ENCODE assay signal across 1 cellular context in genomic region chr20:33262658-33263065, GRCh38.
TF ChIP-seq lines count a peak whose summit lies in the region.

No MANE protein-coding gene starts in this region.

TF ChIP-seq in HepG2, 621 proteins besides CTCF, POLR2A, EP300 and RAD21 (continued from another document and continues in another):
- no peak for TF ChIP-seq CENPBD1 (CRISPR knock-in tag; IDR thresholded peaks at IDR 0.05; ENCODE audit: borderline replicate concordance, low read depth)
- no peak for TF ChIP-seq POGK (CRISPR knock-in tag; conservative IDR thresholded peaks at IDR 0.05)
- TF ChIP-seq ZNF10 (CRISPR knock-in tag; IDR thresholded peaks at IDR 0.05; ENCODE audit: borderline replicate concordance, low read depth): no peak
- peak; percentile 45; the same call in 1 of the 2 replicates for TF ChIP-seq CEBPG (CRISPR knock-in tag; IDR thresholded peaks at IDR 0.05)
- no peak for TF ChIP-seq MATR3 (CRISPR knock-in tag; IDR thresholded peaks at IDR 0.05)
- TF ChIP-seq ZNF232 (CRISPR knock-in tag; IDR thresholded peaks at IDR 0.05; ENCODE audit: borderline replicate concordance): peak; percentile 44; the same call in 1 of the 2 replicates
- TF ChIP-seq IRF9 (CRISPR knock-in tag; IDR thresholded peaks at IDR 0.05; ENCODE audit: borderline replicate concordance): no peak
- TF ChIP-seq HMGXB4 (CRISPR knock-in tag; IDR thresholded peaks at IDR 0.05; ENCODE audit: borderline replicate concordance in 1 of 2, low read depth in 1 of 2): peak in 1 of 2 experiments; percentile 69; a peak in 2 of 4 replicates
- TF ChIP-seq FOXA1 (IDR thresholded peaks at IDR 0.05): no peak
- TF ChIP-seq FOXA1 (CRISPR knock-in tag; IDR thresholded peaks at IDR 0.05): peak; percentile 21; the same call in 1 of the 2 replicates
- TF ChIP-seq ZNF451 (CRISPR knock-in tag; IDR thresholded peaks at IDR 0.05): no peak
- no peak for TF ChIP-seq ZSCAN22 (CRISPR knock-in tag; IDR thresholded peaks at IDR 0.05)
- TF ChIP-seq BHLHE40 (IDR thresholded peaks at IDR 0.05; ENCODE audit: low read length): 0 out of 2 replicates have a peak, but pooled peaks have one; percentile 28
- TF ChIP-seq ZNF34 (CRISPR knock-in tag; IDR thresholded peaks at IDR 0.05; ENCODE audit: borderline replicate concordance): no peak
- peak; percentile 90; the same call in 1 of the 2 replicates for TF ChIP-seq ZKSCAN8 (CRISPR knock-in tag; IDR thresholded peaks at IDR 0.05; ENCODE audit: borderline replicate concordance)
- TF ChIP-seq GZF1 (CRISPR knock-in tag; IDR thresholded peaks at IDR 0.05): no peak
- TF ChIP-seq ZSCAN25 (CRISPR knock-in tag; IDR thresholded peaks at IDR 0.05): peak; percentile 47; the same call in 1 of the 2 replicates
- TF ChIP-seq REPIN1 (CRISPR knock-in tag; IDR thresholded peaks at IDR 0.05; ENCODE audit: borderline replicate concordance, low read depth): peak; percentile 51; the same call in 1 of the 2 replicates
- peak; percentile 76; the same call in 1 of the 2 replicates for TF ChIP-seq MIER3 (CRISPR knock-in tag; IDR thresholded peaks at IDR 0.05; ENCODE audit: borderline replicate concordance)
- peak; percentile 32; the same call in 1 of the 2 replicates for TF ChIP-seq RCOR2 (CRISPR knock-in tag; IDR thresholded peaks at IDR 0.05)
- no peak for TF ChIP-seq ZSCAN30 (CRISPR knock-in tag; IDR thresholded peaks at IDR 0.05)
- TF ChIP-seq ZFP91 (CRISPR knock-in tag; IDR thresholded peaks at IDR 0.05; ENCODE audit: borderline replicate concordance): no peak
- no peak for TF ChIP-seq ZFP62 (CRISPR knock-in tag; IDR thresholded peaks at IDR 0.05)
- no peak for TF ChIP-seq ZBTB3 (CRISPR knock-in tag; IDR thresholded peaks at IDR 0.05; ENCODE audit: borderline replicate concordance, low read depth)
- no peak for TF ChIP-seq SMARCC2 (IDR thresholded peaks at IDR 0.05)
- no peak for TF ChIP-seq KDM1A (CRISPR knock-in tag; IDR thresholded peaks at IDR 0.05)
- no peak for TF ChIP-seq POLR2G (IDR thresholded peaks at IDR 0.05; ENCODE audit: low read depth, low read length)
- TF ChIP-seq SRF (IDR thresholded peaks at IDR 0.05; ENCODE audit: low read depth, low read length): no peak
- peak; percentile 50; the same call in 1 of the 2 replicates for TF ChIP-seq THAP11 (CRISPR knock-in tag; IDR thresholded peaks at IDR 0.05)
- 0 out of 2 replicates have a peak, but pooled peaks have one; percentile 43 for TF ChIP-seq ZNF230 (CRISPR knock-in tag; IDR thresholded peaks at IDR 0.05)
- no peak for TF ChIP-seq ZEB1 (IDR thresholded peaks at IDR 0.05; ENCODE audit: insufficient replicate concordance, low read depth)
- no peak for TF ChIP-seq CHCHD3 (CRISPR knock-in tag; IDR thresholded peaks at IDR 0.05)
- no peak for TF ChIP-seq KAT2B (IDR thresholded peaks at IDR 0.05; ENCODE audit: borderline replicate concordance, low read depth, low read length)
- no peak for TF ChIP-seq DMAP1 (CRISPR knock-in tag; IDR thresholded peaks at IDR 0.05)
- no peak for TF ChIP-seq ZNF672 (CRISPR knock-in tag; IDR thresholded peaks at IDR 0.05)
- 0 out of 2 replicates have a peak, but pooled peaks have one; percentile 37 for TF ChIP-seq ZNF557 (CRISPR knock-in tag; IDR thresholded peaks at IDR 0.05)
- TF ChIP-seq ZNF775 (CRISPR knock-in tag; IDR thresholded peaks at IDR 0.05; ENCODE audit: borderline replicate concordance): no peak
- TF ChIP-seq SOX13 (IDR thresholded peaks at IDR 0.05): no peak
- peak in 1 of 2 experiments; percentile 17; a peak in 1 of 4 replicates for TF ChIP-seq SOX13 (CRISPR knock-in tag; conservative IDR thresholded peaks at IDR 0.05 in 1 of 2, IDR thresholded peaks at IDR 0.05 in 1 of 2)
- TF ChIP-seq RELA (CRISPR knock-in tag; IDR thresholded peaks at IDR 0.05): 0 out of 2 replicates have a peak, but pooled peaks have one; percentile 51
- no peak for TF ChIP-seq ZSCAN9 (CRISPR knock-in tag; IDR thresholded peaks at IDR 0.05; ENCODE audit: borderline replicate concordance)
- no peak for TF ChIP-seq GTF3A (CRISPR knock-in tag; conservative IDR thresholded peaks at IDR 0.05)
- TF ChIP-seq ZKSCAN1 (IDR thresholded peaks at IDR 0.05; ENCODE audit: low read length): no peak
- TF ChIP-seq ARNTL (CRISPR knock-in tag; IDR thresholded peaks at IDR 0.05): no peak
- TF ChIP-seq JUNB (CRISPR knock-in tag; IDR thresholded peaks at IDR 0.05; ENCODE audit: borderline replicate concordance): no peak
- TF ChIP-seq ETV5 (CRISPR knock-in tag; IDR thresholded peaks at IDR 0.05; ENCODE audit: borderline replicate concordance): peak; percentile 43; the same call in 1 of the 2 replicates
- TF ChIP-seq ZGPAT (CRISPR knock-in tag; IDR thresholded peaks at IDR 0.05): 0 out of 2 replicates have a peak, but pooled peaks have one; percentile 23
- TF ChIP-seq PRMT3 (CRISPR knock-in tag; IDR thresholded peaks at IDR 0.05; ENCODE audit: borderline replicate concordance, low read depth): no peak
- TF ChIP-seq BCL3 (CRISPR knock-in tag; IDR thresholded peaks at IDR 0.05): 0 out of 2 replicates have a peak, but pooled peaks have one; percentile 53
- no peak for TF ChIP-seq SNAI1 (CRISPR knock-in tag; IDR thresholded peaks at IDR 0.05; ENCODE audit: borderline replicate concordance)
- TF ChIP-seq NPAS2 (CRISPR knock-in tag; IDR thresholded peaks at IDR 0.05; ENCODE audit: borderline replicate concordance): no peak
- TF ChIP-seq TCF12 (IDR thresholded peaks at IDR 0.05): no peak
- TF ChIP-seq TCF12 (CRISPR knock-in tag; IDR thresholded peaks at IDR 0.05): no peak
- no peak for TF ChIP-seq ZNF781 (CRISPR knock-in tag; IDR thresholded peaks at IDR 0.05; ENCODE audit: borderline replicate concordance, not compliant biosample characterization)
- no peak for TF ChIP-seq ZNF720 (CRISPR knock-in tag; IDR thresholded peaks at IDR 0.05)
- no peak for TF ChIP-seq CC2D1A (CRISPR knock-in tag; IDR thresholded peaks at IDR 0.05)
- TF ChIP-seq IKZF5 (CRISPR knock-in tag; IDR thresholded peaks at IDR 0.05): peak; percentile 76; the same call in 1 of the 2 replicates
- TF ChIP-seq PRDM10 (CRISPR knock-in tag; IDR thresholded peaks at IDR 0.05; ENCODE audit: low read depth): no peak
- peak; percentile 57; the same call in 1 of the 2 replicates for TF ChIP-seq FOXO1 (CRISPR knock-in tag; IDR thresholded peaks at IDR 0.05)
- no peak for TF ChIP-seq MTA3 (CRISPR knock-in tag; IDR thresholded peaks at IDR 0.05)
- peak; percentile 45; the same call in 1 of the 2 replicates for TF ChIP-seq KAT8 (CRISPR knock-in tag; IDR thresholded peaks at IDR 0.05)
- no peak for TF ChIP-seq IRX3 (CRISPR knock-in tag; IDR thresholded peaks at IDR 0.05; ENCODE audit: borderline replicate concordance, low read depth)
- no peak for TF ChIP-seq RBM22 (optimal IDR thresholded peaks at IDR 0.05; ENCODE audit: low read length)
